Comparison of ENCODE assay signal across 20 cellular contexts in the genomic region with DNA sequence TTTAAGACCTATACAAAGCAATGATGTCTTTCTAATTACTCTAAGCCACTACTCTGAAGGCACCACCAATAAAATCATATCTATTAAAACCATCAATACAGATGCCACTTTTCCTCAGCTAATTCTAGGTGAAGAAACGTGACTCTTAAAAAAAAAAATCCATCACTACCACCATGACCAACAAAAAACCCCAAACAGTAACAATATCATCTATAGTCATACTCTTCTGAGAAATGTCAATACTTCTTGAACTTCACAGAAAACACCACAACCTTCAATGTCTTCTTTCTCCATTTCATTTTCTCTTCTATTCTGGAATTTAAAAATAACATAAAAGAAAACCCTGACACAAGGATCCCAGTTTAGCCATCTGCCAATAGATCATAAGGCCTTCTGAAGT. TPM values are rescaled to one million over a fixed set of nuclear protein-coding genes. Genes with fewer than 3 reads are reported as not detected.
A peak's percentile ranks its signal among the peaks of the same experiment; 100 is the strongest.
DNase-seq lines count a peak whose midpoint lies in the region; ATAC-seq lines count a peak whose summit lies in the region.
"Had no signal": no experiment of that assay in that cellular context is flagged by ENCODE, and none has a peak within 500 bp of the region (broad histone marks: within the 10 kb centered on the region; RNA-seq: fewer than 3 reads in every experiment).

No MANE protein-coding gene starts in this region.

- DNase-seq in activated CD4-positive, alpha-beta T cell treated with anti-CD3 and anti-CD28 coated beads, Interleukin-2, amount 10 ng/mL, durations not matched to agents 24 days and 14 days = no peak
- DNase-seq in activated CD4-positive, alpha-beta T cell treated with anti-CD3 and anti-CD28 coated beads, Interleukin-2, amount 50 U/mL, for 1 hour = no peak
- no peak for DNase-seq in activated naive CD8-positive, alpha-beta T cell treated with anti-CD3 and anti-CD28 coated beads for 36 hours
- DNase-seq in activated naive CD8-positive, alpha-beta T cell treated with anti-CD3 and anti-CD28 coated beads, Interleukin-2, amount 50 U/mL, for 24 hours = no peak
- no peak for DNase-seq in stimulated activated naive CD8-positive, alpha-beta T cell treated with anti-CD3 and anti-CD28 coated beads, Interleukin-15, amount 100 ng/mL, for 72 hours
- DNase-seq: Calu3, DMS153, DND-41, NCI-H1048, NCI-H1417, NCI-H1694 treated with DMSO at 0.1 percent for 48 hours, NCI-H2081, NCI-H2171, NCI-H226, NCI-H510A, NCI-H69, SHP77 had no signal

- ATAC-seq in activated naive CD8-positive, alpha-beta T cell treated with anti-CD3 and anti-CD28 coated beads, Interleukin-2, amount 50 U/mL, for 24 hours = no peak
- peak; percentile 67 for ATAC-seq in stimulated activated naive CD8-positive, alpha-beta T cell treated with anti-CD3 and anti-CD28 coated beads, Interleukin-15, amount 100 ng/mL, for 72 hours
- no peak for ATAC-seq in HG03571 (IDR thresholded peaks at IDR 0.05; ENCODE audit: unreplicated experiment)
- ATAC-seq: Panc1 had no signal

- H3K36me3 Mint-ChIP-seq in activated CD4-positive, alpha-beta T cell treated with anti-CD3 and anti-CD28 coated beads, Interleukin-2, amount 10 ng/mL, durations not matched to agents 24 days and 14 days (ENCODE audit: low read depth) = peaks cover 17% of the 10 kb centered on the region
- H3K36me3 Mint-ChIP-seq in activated naive CD8-positive, alpha-beta T cell = peaks cover 8% of the 10 kb centered on the region
- H3K36me3 Mint-ChIP-seq in activated naive CD8-positive, alpha-beta T cell treated with anti-CD3 and anti-CD28 coated beads for 36 hours = peaks cover 26% of the 10 kb centered on the region
- H3K36me3 Mint-ChIP-seq in activated naive CD8-positive, alpha-beta T cell treated with anti-CD3 and anti-CD28 coated beads, Interleukin-2, amount 50 U/mL, for 24 hours (ENCODE audit: low read depth) = peaks cover 2% of the 10 kb centered on the region

- H3K4me3 Mint-ChIP-seq in activated CD4-positive, alpha-beta T cell treated with anti-CD3 and anti-CD28 coated beads, Interleukin-2, amount 10 ng/mL, durations not matched to agents 24 days and 14 days = no peak overlapping the region
- no peak overlapping the region for H3K4me3 Mint-ChIP-seq in activated naive CD8-positive, alpha-beta T cell
- H3K4me3 Mint-ChIP-seq in activated naive CD8-positive, alpha-beta T cell treated with anti-CD3 and anti-CD28 coated beads for 36 hours = no peak overlapping the region
- no peak overlapping the region for H3K4me3 Mint-ChIP-seq in activated naive CD8-positive, alpha-beta T cell treated with anti-CD3 and anti-CD28 coated beads, Interleukin-2, amount 50 U/mL, for 24 hours
- H3K4me3 Mint-ChIP-seq in stimulated activated naive CD8-positive, alpha-beta T cell treated with anti-CD3 and anti-CD28 coated beads, Interleukin-15, amount 100 ng/mL, for 72 hours = peak overlapping the region; percentile 18 to 56

- H3K4me1 Mint-ChIP-seq in activated CD4-positive, alpha-beta T cell treated with anti-CD3 and anti-CD28 coated beads, Interleukin-2, amount 10 ng/mL, durations not matched to agents 24 days and 14 days = peaks cover 5% of the 10 kb centered on the region
- peaks cover 43% of the 10 kb centered on the region for H3K4me1 Mint-ChIP-seq in activated naive CD8-positive, alpha-beta T cell (ENCODE audit: low read depth)
- peaks cover 19% of the 10 kb centered on the region for H3K4me1 Mint-ChIP-seq in activated naive CD8-positive, alpha-beta T cell treated with anti-CD3 and anti-CD28 coated beads for 36 hours
- peaks cover 35% of the 10 kb centered on the region for H3K4me1 Mint-ChIP-seq in activated naive CD8-positive, alpha-beta T cell treated with anti-CD3 and anti-CD28 coated beads, Interleukin-2, amount 50 U/mL, for 24 hours
- peaks cover 38% of the 10 kb centered on the region for H3K4me1 Mint-ChIP-seq in stimulated activated naive CD8-positive, alpha-beta T cell treated with anti-CD3 and anti-CD28 coated beads, Interleukin-15, amount 100 ng/mL, for 72 hours

- H3K27me3 Mint-ChIP-seq in activated CD4-positive, alpha-beta T cell treated with anti-CD3 and anti-CD28 coated beads, Interleukin-2, amount 10 ng/mL, durations not matched to agents 24 days and 14 days = no peaks in the 10 kb centered on the region
- no peaks in the 10 kb centered on the region for H3K27me3 Mint-ChIP-seq in activated naive CD8-positive, alpha-beta T cell
- H3K27me3 Mint-ChIP-seq in activated naive CD8-positive, alpha-beta T cell treated with anti-CD3 and anti-CD28 coated beads for 36 hours = no peaks in the 10 kb centered on the region
- H3K27me3 Mint-ChIP-seq in activated naive CD8-positive, alpha-beta T cell treated with anti-CD3 and anti-CD28 coated beads, Interleukin-2, amount 50 U/mL, for 24 hours = no peaks in the 10 kb centered on the region
- no peaks in the 10 kb centered on the region for H3K27me3 Mint-ChIP-seq in stimulated activated naive CD8-positive, alpha-beta T cell treated with anti-CD3 and anti-CD28 coated beads, Interleukin-15, amount 100 ng/mL, for 72 hours

- intact Hi-C loops in activated CD4-positive, alpha-beta T cell treated with anti-CD3 and anti-CD28 coated beads, Interleukin-2, amount 10 ng/mL, durations not matched to agents 24 days and 14 days (cut with micrococcal nuclease) = no loop called here

- peak overlapping the region; percentile 23 for H3K27ac Mint-ChIP-seq in activated CD4-positive, alpha-beta T cell treated with anti-CD3 and anti-CD28 coated beads, Interleukin-2, amount 10 ng/mL, durations not matched to agents 24 days and 14 days
- H3K27ac Mint-ChIP-seq in activated naive CD8-positive, alpha-beta T cell = peak overlapping the region; percentile 28
- no peak overlapping the region for H3K27ac Mint-ChIP-seq in activated naive CD8-positive, alpha-beta T cell treated with anti-CD3 and anti-CD28 coated beads for 36 hours
- H3K27ac Mint-ChIP-seq in activated naive CD8-positive, alpha-beta T cell treated with anti-CD3 and anti-CD28 coated beads, Interleukin-2, amount 50 U/mL, for 24 hours = peak overlapping the region; percentile 61
- peak overlapping the region in 1 of 2 donors; percentile 82 for H3K27ac Mint-ChIP-seq in stimulated activated naive CD8-positive, alpha-beta T cell treated with anti-CD3 and anti-CD28 coated beads, Interleukin-15, amount 100 ng/mL, for 72 hours

- no peaks in the 10 kb centered on the region for H3K9me3 Mint-ChIP-seq in activated CD4-positive, alpha-beta T cell treated with anti-CD3 and anti-CD28 coated beads, Interleukin-2, amount 10 ng/mL, durations not matched to agents 24 days and 14 days
- H3K9me3 Mint-ChIP-seq in activated naive CD8-positive, alpha-beta T cell (ENCODE audit: low read depth) = no peaks in the 10 kb centered on the region
- no peaks in the 10 kb centered on the region for H3K9me3 Mint-ChIP-seq in activated naive CD8-positive, alpha-beta T cell treated with anti-CD3 and anti-CD28 coated beads for 36 hours
- H3K9me3 Mint-ChIP-seq in activated naive CD8-positive, alpha-beta T cell treated with anti-CD3 and anti-CD28 coated beads, Interleukin-2, amount 50 U/mL, for 24 hours = peaks cover 4% of the 10 kb centered on the region
- no peaks in the 10 kb centered on the region for H3K9me3 Mint-ChIP-seq in stimulated activated naive CD8-positive, alpha-beta T cell treated with anti-CD3 and anti-CD28 coated beads, Interleukin-15, amount 100 ng/mL, for 72 hours

RNA-seq across cellular contexts. Expression of a gene that starts 35.7 kb away (rescaled TPM):
- 16.4 and 19.3 TPM in 2 replicates for total RNA-seq in activated CD4-positive, alpha-beta T cell treated with anti-CD3 and anti-CD28 coated beads, Interleukin-2, amount 10 ng/mL, durations not matched to agents 24 days and 14 days
- 10 to 100 TPM; 16.6 to 20.4 TPM for total RNA-seq in activated naive CD8-positive, alpha-beta T cell treated with anti-CD3 and anti-CD28 coated beads for 36 hours

Comparison
In these comparisons a context has a peak if more than half of its experiments do, and no peak if none do; other contexts are left out.
1. H3K4me3 Mint-ChIP-seq: peak in stimulated activated naive CD8-positive, alpha-beta T cell treated with anti-CD3 and anti-CD28 coated beads, Interleukin-15, amount 100 ng/mL, for 72 hours (2 of 2); none in activated CD4-positive, alpha-beta T cell treated with anti-CD3 and anti-CD28 coated beads, Interleukin-2, amount 10 ng/mL, durations not matched to agents 24 days and 14 days (single experiment), activated naive CD8-positive, alpha-beta T cell (single experiment), activated naive CD8-positive, alpha-beta T cell treated with anti-CD3 and anti-CD28 coated beads for 36 hours (single experiment) and activated naive CD8-positive, alpha-beta T cell treated with anti-CD3 and anti-CD28 coated beads, Interleukin-2, amount 50 U/mL, for 24 hours (single experiment).